Comparison of ENCODE assay signal across 22 cellular contexts in the genomic region with DNA sequence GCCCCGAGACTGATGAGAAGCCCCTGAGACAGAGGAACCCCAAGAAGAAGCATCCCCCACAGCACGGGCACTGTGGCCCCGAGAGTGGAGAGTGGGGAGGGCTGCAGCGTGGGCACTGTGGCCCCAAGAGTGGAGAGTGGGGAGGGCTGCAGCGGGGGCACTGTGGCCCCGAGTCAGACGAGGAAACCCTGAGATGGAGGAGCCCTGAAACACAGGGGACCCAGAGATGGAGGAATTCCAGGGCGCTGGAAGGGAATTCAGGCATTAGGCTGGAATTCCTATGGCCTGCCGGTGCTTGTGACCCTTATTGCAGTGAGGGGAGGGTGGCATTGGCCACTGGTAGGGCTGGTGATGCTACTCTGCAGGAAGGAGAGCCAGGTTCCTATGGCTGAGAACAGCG.
DNase-seq lines count a peak whose midpoint lies in the region; ATAC-seq, FAIRE-seq and TF ChIP-seq lines count a peak whose summit lies in the region.
"Had no signal": no experiment of that assay in that cellular context is flagged by ENCODE, and none has a peak within 500 bp of the region (broad histone marks: within the 10 kb centered on the region; RNA-seq: fewer than 3 reads in every experiment).

No MANE protein-coding gene starts in this region.

- no peak overlapping the region for H3K4me2 ChIP-seq in HepG2 (ENCODE audit: low read depth, low read length)
- H3K4me2 ChIP-seq: BLaER1 treated with 17β-estradiol and CSF1 and Interleukin-3, amounts not matched to agents 10 nM and 100 nM; KMS-11 had no signal

- H3K4me3 ChIP-seq in right lobe of liver, result no peak overlapping the region
- H3K4me3 ChIP-seq in HepG2 (replicated peaks in 1 of 3; ENCODE audit: insufficient read depth in 1 of 3, low read depth in 2 of 3, low read length in 3 of 3), result no peak overlapping the region
- H3K4me3 ChIP-seq in aorta (ENCODE audit: low read length in 2 of 2), result no peak overlapping the region
- H3K4me3 ChIP-seq: BLaER1 treated with 17β-estradiol and CSF1 and Interleukin-3, amounts not matched to agents 10 nM and 100 nM; SJSA1 had no signal

- POLR2A ChIA-PET in HepG2 (lab: Yijun Ruan, JAX), result no interaction called here

- no peaks in the 10 kb centered on the region for H4K20me1 ChIP-seq in HepG2 (ENCODE audit: insufficient read depth, low read length)
- H4K20me1 ChIP-seq: BLaER1 treated with 17β-estradiol and CSF1 and Interleukin-3, amounts not matched to agents 10 nM and 100 nM had no signal

- H3K27me3 ChIP-seq in right lobe of liver (no peaks in the 10 kb centered on the region), HepG2 (ENCODE audit: control insufficient read depth in 1 of 2, insufficient read depth in 2 of 2, low read length in 2 of 2) (peaks cover 8 to 63% of the 10 kb centered on the region in 2 experiments), aorta (ENCODE audit: control insufficient read depth in 1 of 2, insufficient read depth in 2 of 2, low read length in 1 of 2) (no peaks in the 10 kb centered on the region)
- H3K27me3 ChIP-seq: BLaER1 treated with 17β-estradiol and CSF1 and Interleukin-3, amounts not matched to agents 10 nM and 100 nM had no signal

- TF ChIP-seq CTCF in right lobe of liver (IDR thresholded peaks at IDR 0.05) (no peak), HepG2 (CRISPR knock-in tag; IDR thresholded peaks at IDR 0.05) (no peak)

- H3K36me3 ChIP-seq in right lobe of liver (no peaks in the 10 kb centered on the region), HepG2 (replicated peaks in 1 of 2; ENCODE audit: control insufficient read depth in 1 of 2, insufficient read depth in 2 of 2, low read length in 2 of 2) (no peaks in the 10 kb centered on the region), aorta (ENCODE audit: control insufficient read depth in 1 of 2, insufficient read depth in 2 of 2, low read length in 1 of 2) (no peaks in the 10 kb centered on the region)
- H3K36me3 ChIP-seq: BLaER1 treated with 17β-estradiol and CSF1 and Interleukin-3, amounts not matched to agents 10 nM and 100 nM; SJSA1 had no signal

- H3K9ac ChIP-seq in HepG2 (ENCODE audit: insufficient read depth, low read depth, low read length), result no peak overlapping the region
- H3K9ac ChIP-seq: BLaER1 treated with 17β-estradiol and CSF1 and Interleukin-3, amounts not matched to agents 10 nM and 100 nM; KMS-11 had no signal

- H3K4me1 ChIP-seq in right lobe of liver, result no peaks in the 10 kb centered on the region
- H3K4me1 ChIP-seq in HepG2 (ENCODE audit: insufficient read depth, low read length), result no peaks in the 10 kb centered on the region
- H3K4me1 ChIP-seq in aorta (ENCODE audit: control insufficient read depth in 1 of 2, insufficient read depth in 2 of 2, low read length in 2 of 2), result no peaks in the 10 kb centered on the region
- H3K4me1 ChIP-seq: BLaER1 treated with 17β-estradiol and CSF1 and Interleukin-3, amounts not matched to agents 10 nM and 100 nM; SJSA1 had no signal

- TF ChIP-seq POLR2A in right lobe of liver (IDR thresholded peaks at IDR 0.05) (no peak), HepG2 (IDR thresholded peaks at IDR 0.05; ENCODE audit: insufficient read depth in 1 of 2, low read depth in 2 of 2, low read length in 2 of 2) (no peak), H54 (IDR thresholded peaks at IDR 0.05; ENCODE audit: low read depth, low read length) (no peak)

- FAIRE-seq in HepG2 (lab: Jason Lieb, UNC) (no peak), H54 (lab: Jason Lieb, UNC) (no peak)
- FAIRE-seq: D721Med, GM12892, GM18507, H1 had no signal

- 64% methylated on average over 6 of the region's 10 CpGs for WGBS in right lobe of liver (ENCODE audit: insufficient coverage, low coverage, low lambda C conversion rate, missing lambda C conversion rate)
- 5% methylated on average over 9 of the region's 10 CpGs for WGBS in HepG2 (ENCODE audit: low lambda C conversion rate)
- 83 to 84% methylated on average over 10 of the region's 10 CpGs for WGBS in aorta, 2 donors

- intact Hi-C loops in right lobe of liver (cut with DNase I) (no loop called here), HepG2 (cut with micrococcal nuclease; ENCODE audit: unreplicated experiment) (no loop called here), aorta (cut with DNase I) (no loop called here)

- TF ChIP-seq RAD21 in HepG2 (CRISPR knock-in tag; IDR thresholded peaks at IDR 0.05), result no peak

- peak in 2 of 3 donors; percentile 5 to 44 for DNase-seq in right lobe of liver
- DNase-seq in HepG2 (ENCODE audit: low spot score), result no peak
- DNase-seq in left lobe of liver (ENCODE audit: low spot score), result peak; percentile 28
- peak; percentile 0 for DNase-seq in stimulated activated CD8-positive, alpha-beta memory T cell treated with anti-CD3 and anti-CD28 coated beads, Interleukin-4, amount 100 ng/mL, for 48 hours
- DNase-seq in aorta, result peak; percentile 24 to 67
- no peak for DNase-seq in NCI-H2107 (lab: John Stamatoyannopoulos, UW)
- no peak for DNase-seq in H54 (ENCODE audit: insufficient read length, low spot score)
- DNase-seq: DMS79, HFFc6, MV-4-11, NCI-H1417 treated with DMSO at 0.1 percent for 48 hours, NCI-H187 treated with DMSO at 0.1 percent for 48 hours, NCI-H345, NCI-H524 treated with DMSO at 0.1 percent for 48 hours had no signal

- TF ChIP-seq EP300 in HepG2 (IDR thresholded peaks at IDR 0.05; ENCODE audit: low read depth in 2 of 2, low read length in 2 of 2), result no peak
- no peak for TF ChIP-seq EP300 in HepG2 (CRISPR knock-in tag; IDR thresholded peaks at IDR 0.05; ENCODE audit: borderline replicate concordance)

- BruUV-seq in HepG2 (replicated peaks; lab: Mats Ljungman, UMichigan), result no TSS peak

- CTCF ChIA-PET in HepG2 (lab: Yijun Ruan, JAX; ENCODE audit: low intra/inter-chr PET ratio, low total read pairs), result no interaction called here

- ATAC-seq in right lobe of liver, result no peak
- ATAC-seq in HepG2, result no peak
- ATAC-seq in left lobe of liver, result no peak
- no peak for ATAC-seq in aorta (ENCODE audit: low FRiP score)
- ATAC-seq in GM18873 (IDR thresholded peaks at IDR 0.05; ENCODE audit: low FRiP score, unreplicated experiment), result no peak

- no peaks in the 10 kb centered on the region for H3K79me2 ChIP-seq in HepG2 (ENCODE audit: insufficient read depth, low read length)

- in situ Hi-C loops in HepG2 (cut with HindIII; ENCODE audit: extremely low pct_ligation_motif_present, low pct_unique_long_range_greater_than_20kb), result no loop called here

- H2AFZ ChIP-seq in HepG2 (ENCODE audit: low read length), result no peak overlapping the region

- no peaks in the 10 kb centered on the region for H3K9me3 ChIP-seq in right lobe of liver
- no peaks in the 10 kb centered on the region for H3K9me3 ChIP-seq in HepG2 (ENCODE audit: low read length)
- H3K9me3 ChIP-seq in aorta (ENCODE audit: control insufficient read depth, low read length), result no peaks in the 10 kb centered on the region
- H3K9me3 ChIP-seq: BLaER1 treated with 17β-estradiol and CSF1 and Interleukin-3, amounts not matched to agents 10 nM and 100 nM; SJSA1 had no signal

- no peak overlapping the region for H3K27ac ChIP-seq in right lobe of liver
- no peak overlapping the region for H3K27ac ChIP-seq in HepG2 (ENCODE audit: extremely low read length, insufficient read depth, low read length)
- no peak overlapping the region for H3K27ac ChIP-seq in aorta (ENCODE audit: low read depth in 1 of 2, low read length in 2 of 2)
- H3K27ac ChIP-seq: BLaER1 treated with 17β-estradiol and CSF1 and Interleukin-3, amounts not matched to agents 10 nM and 100 nM; KMS-11; SJSA1 had no signal

TF ChIP-seq in HepG2, 621 proteins besides CTCF, POLR2A, EP300 and RAD21 (continues in another document):
- no peak for TF ChIP-seq HNRNPH1 (optimal IDR thresholded peaks at IDR 0.05; ENCODE audit: low read depth, low read length)
- TF ChIP-seq ZNF260 (CRISPR knock-in tag; IDR thresholded peaks at IDR 0.05; ENCODE audit: borderline replicate concordance, low read depth), result no peak
- TF ChIP-seq SIN3B (IDR thresholded peaks at IDR 0.05; ENCODE audit: low read length), result no peak
- no peak for TF ChIP-seq ZFAT (CRISPR knock-in tag; conservative IDR thresholded peaks at IDR 0.05)
- TF ChIP-seq, protein P1, sequence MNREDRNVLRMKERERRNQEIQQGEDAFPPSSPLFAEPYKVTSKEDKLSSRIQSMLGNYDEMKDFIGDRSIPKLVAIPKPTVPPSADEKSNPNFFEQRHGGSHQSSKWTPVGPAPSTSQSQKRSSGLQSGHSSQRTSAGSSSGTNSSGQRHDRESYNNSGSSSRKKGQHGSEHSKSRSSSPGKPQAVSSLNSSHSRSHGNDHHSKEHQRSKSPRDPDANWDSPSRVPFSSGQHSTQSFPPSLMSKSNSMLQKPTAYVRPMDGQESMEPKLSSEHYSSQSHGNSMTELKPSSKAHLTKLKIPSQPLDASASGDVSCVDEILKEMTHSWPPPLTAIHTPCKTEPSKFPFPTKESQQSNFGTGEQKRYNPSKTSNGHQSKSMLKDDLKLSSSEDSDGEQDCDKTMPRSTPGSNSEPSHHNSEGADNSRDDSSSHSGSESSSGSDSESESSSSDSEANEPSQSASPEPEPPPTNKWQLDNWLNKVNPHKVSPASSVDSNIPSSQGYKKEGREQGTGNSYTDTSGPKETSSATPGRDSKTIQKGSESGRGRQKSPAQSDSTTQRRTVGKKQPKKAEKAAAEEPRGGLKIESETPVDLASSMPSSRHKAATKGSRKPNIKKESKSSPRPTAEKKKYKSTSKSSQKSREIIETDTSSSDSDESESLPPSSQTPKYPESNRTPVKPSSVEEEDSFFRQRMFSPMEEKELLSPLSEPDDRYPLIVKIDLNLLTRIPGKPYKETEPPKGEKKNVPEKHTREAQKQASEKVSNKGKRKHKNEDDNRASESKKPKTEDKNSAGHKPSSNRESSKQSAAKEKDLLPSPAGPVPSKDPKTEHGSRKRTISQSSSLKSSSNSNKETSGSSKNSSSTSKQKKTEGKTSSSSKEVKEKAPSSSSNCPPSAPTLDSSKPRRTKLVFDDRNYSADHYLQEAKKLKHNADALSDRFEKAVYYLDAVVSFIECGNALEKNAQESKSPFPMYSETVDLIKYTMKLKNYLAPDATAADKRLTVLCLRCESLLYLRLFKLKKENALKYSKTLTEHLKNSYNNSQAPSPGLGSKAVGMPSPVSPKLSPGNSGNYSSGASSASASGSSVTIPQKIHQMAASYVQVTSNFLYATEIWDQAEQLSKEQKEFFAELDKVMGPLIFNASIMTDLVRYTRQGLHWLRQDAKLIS (CRISPR knock-in tag; IDR thresholded peaks at IDR 0.05), result no peak
- no peak for TF ChIP-seq SNRNP70 (IDR thresholded peaks at IDR 0.05; ENCODE audit: low read depth, low read length)
- no peak for TF ChIP-seq GTF3A (CRISPR knock-in tag; conservative IDR thresholded peaks at IDR 0.05)
- TF ChIP-seq ARNT2 (CRISPR knock-in tag; IDR thresholded peaks at IDR 0.05; ENCODE audit: low read depth), result no peak
- no peak for TF ChIP-seq SALL2 (CRISPR knock-in tag; IDR thresholded peaks at IDR 0.05)
- no peak for TF ChIP-seq ZNF615 (CRISPR knock-in tag; IDR thresholded peaks at IDR 0.05; ENCODE audit: borderline replicate concordance)
- no peak for TF ChIP-seq ZNF713 (CRISPR knock-in tag; IDR thresholded peaks at IDR 0.05)
- TF ChIP-seq, protein P2, sequence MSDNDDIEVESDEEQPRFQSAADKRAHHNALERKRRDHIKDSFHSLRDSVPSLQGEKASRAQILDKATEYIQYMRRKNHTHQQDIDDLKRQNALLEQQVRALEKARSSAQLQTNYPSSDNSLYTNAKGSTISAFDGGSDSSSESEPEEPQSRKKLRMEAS (IDR thresholded peaks at IDR 0.05), result no peak
- no peak for TF ChIP-seq NRL (CRISPR knock-in tag; IDR thresholded peaks at IDR 0.05; ENCODE audit: borderline replicate concordance)

Comparison
In these comparisons a context has a peak if more than half of its experiments do, and no peak if none do; other contexts are left out.
1. DNase-seq: peak in right lobe of liver (2 of 3), left lobe of liver (single experiment), stimulated activated CD8-positive, alpha-beta memory T cell treated with anti-CD3 and anti-CD28 coated beads, Interleukin-4, amount 100 ng/mL, for 48 hours (single experiment) and aorta (2 of 2); none in HepG2 (single experiment), NCI-H2107 (single experiment) and H54 (single experiment).